In the genomic region with DNA sequence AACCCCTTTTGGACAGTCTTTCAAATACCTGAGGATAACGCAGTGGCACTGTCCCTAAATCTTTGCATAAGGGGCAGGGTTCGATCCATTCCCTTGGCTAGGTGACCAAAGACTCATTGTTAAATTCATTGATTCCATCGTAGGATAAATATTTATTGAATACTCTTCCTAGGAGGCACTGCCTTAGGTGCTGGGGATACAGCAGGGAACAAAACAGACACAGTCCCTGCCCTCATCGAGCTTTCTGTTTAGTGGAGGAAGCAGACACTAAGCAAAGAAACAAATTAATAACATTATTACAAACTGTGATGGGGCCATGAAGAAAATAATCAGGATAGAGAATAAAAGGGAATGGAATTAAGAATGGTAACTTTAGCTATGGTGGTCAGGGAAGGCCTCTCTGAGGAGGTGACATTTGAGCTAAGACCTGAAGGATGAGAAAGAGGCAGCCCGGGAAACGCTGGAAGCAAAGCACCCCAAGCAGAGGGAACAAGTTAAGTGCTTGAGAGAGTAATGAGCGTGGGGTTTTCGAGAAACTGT, we compare ENCODE assay signal across 1 cellular context.
TF ChIP-seq lines count a peak whose summit lies in the region.

No MANE protein-coding gene starts in this region.

TF ChIP-seq in H1, 55 proteins besides CTCF, POLR2A, EP300 and RAD21:
- no peak for TF ChIP-seq TCF12 (IDR thresholded peaks at IDR 0.05; ENCODE audit: low read depth, low read length)
- TF ChIP-seq RNF2 (IDR thresholded peaks at IDR 0.05; ENCODE audit: borderline replicate concordance, low read depth, low read length, missing control alignments, poor library complexity, severe bottlenecking): no peak
- no peak for TF ChIP-seq HDAC6 (IDR thresholded peaks at IDR 0.05; ENCODE audit: low read depth, low read length)
- no peak for TF ChIP-seq FOSL1 (IDR thresholded peaks at IDR 0.05; ENCODE audit: insufficient read depth, low read depth, low read length)
- no peak for TF ChIP-seq EGR1 (IDR thresholded peaks at IDR 0.05; ENCODE audit: borderline replicate concordance, low read depth, low read length)
- TF ChIP-seq, protein P1, sequence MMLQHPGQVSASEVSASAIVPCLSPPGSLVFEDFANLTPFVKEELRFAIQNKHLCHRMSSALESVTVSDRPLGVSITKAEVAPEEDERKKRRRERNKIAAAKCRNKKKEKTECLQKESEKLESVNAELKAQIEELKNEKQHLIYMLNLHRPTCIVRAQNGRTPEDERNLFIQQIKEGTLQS (IDR thresholded peaks at IDR 0.05; ENCODE audit: insufficient read depth, low read depth, low read length): no peak
- TF ChIP-seq HDAC2 (IDR thresholded peaks at IDR 0.05; ENCODE audit: borderline replicate concordance in 1 of 2, low read depth in 2 of 2, low read length in 2 of 2): no peak
- TF ChIP-seq CEBPB (IDR thresholded peaks at IDR 0.05; ENCODE audit: low read depth, low read length): no peak
- no peak for TF ChIP-seq JUN (IDR thresholded peaks at IDR 0.05; ENCODE audit: low read depth, low read length)
